Comparison of ENCODE assay signal across 24 cellular contexts in the genomic region with DNA sequence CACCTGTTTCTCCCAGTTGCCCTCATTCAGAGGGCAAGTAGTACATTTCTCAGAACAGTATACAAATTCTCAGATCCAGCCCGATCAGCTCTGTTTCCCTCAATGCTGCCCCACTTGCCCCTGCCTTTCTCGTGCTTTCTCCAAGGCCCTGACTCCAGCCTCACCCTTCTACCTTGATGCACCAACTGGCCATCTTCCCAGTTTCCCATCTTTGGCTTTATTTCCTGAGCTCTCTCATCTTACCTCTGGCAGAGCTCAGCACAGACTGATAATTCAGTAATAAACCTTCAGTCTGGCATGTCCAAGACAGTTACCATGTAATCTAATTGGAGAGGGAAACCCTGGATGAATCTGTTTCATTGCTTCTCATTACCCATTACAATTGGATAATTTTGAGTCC.
"Had no signal": no experiment of that assay in that cellular context is flagged by ENCODE, and none has a peak within 500 bp of the region (broad histone marks: within the 10 kb centered on the region; RNA-seq: fewer than 3 reads in every experiment).

No MANE protein-coding gene starts in this region.

- H3K4me3 ChIP-seq: colonic mucosa, coronary artery, dorsolateral prefrontal cortex, esophagus muscularis mucosa, esophagus squamous epithelium, gastrocnemius medialis, gastroesophageal sphincter, heart left ventricle, heart right ventricle had no signal

- H3K27ac Mint-ChIP-seq: dendritic cell treated with granulocyte-macrophage colony-stimulating factor and Interleukin-4, amounts not matched to agents 40 ng/mL and 50 ng/mL, for 4 days; effector memory CD8-positive, alpha-beta T cell; endodermal cell had no signal

- H3K4me1 ChIP-seq: colonic mucosa, esophagus muscularis mucosa, foreskin keratinocyte, gastrocnemius medialis, gastroesophageal sphincter, heart left ventricle, heart right ventricle had no signal

- H3K27ac ChIP-seq: colonic mucosa, coronary artery, dorsolateral prefrontal cortex, epithelial cell of prostate, esophagus muscularis mucosa, foreskin keratinocyte, gastrocnemius medialis, gastroesophageal sphincter, heart left ventricle, heart right ventricle had no signal

- H3K36me3 ChIP-seq: colonic mucosa, esophagus muscularis mucosa, esophagus squamous epithelium, gastrocnemius medialis, gastroesophageal sphincter, heart left ventricle, heart right ventricle had no signal

- DNase-seq: colonic mucosa; cortex of kidney; dermis blood vessel endothelial cell; dorsolateral prefrontal cortex; effector CD4-positive, alpha-beta T cell; effector CD8-positive, alpha-beta T cell; effector memory CD4-positive, alpha-beta T cell; effector memory CD8-positive, alpha-beta T cell; endodermal cell; erythroblast; esophagus squamous epithelium; foreskin fibroblast; foreskin keratinocyte; foreskin melanocyte; gastrocnemius medialis; glutamatergic neuron; head of caudate nucleus; heart left ventricle; heart right ventricle had no signal

- H3K4me3 Mint-ChIP-seq: dendritic cell treated with granulocyte-macrophage colony-stimulating factor and Interleukin-4, amounts not matched to agents 40 ng/mL and 50 ng/mL, for 4 days; effector memory CD8-positive, alpha-beta T cell; endodermal cell had no signal

- H3K27me3 ChIP-seq: colonic mucosa, esophagus squamous epithelium, foreskin keratinocyte, gastrocnemius medialis had no signal

- H3K9me3 Mint-ChIP-seq: effector memory CD8-positive, alpha-beta T cell had no signal

- H3K27me3 Mint-ChIP-seq: dendritic cell treated with granulocyte-macrophage colony-stimulating factor and Interleukin-4, amounts not matched to agents 40 ng/mL and 50 ng/mL, for 4 days had no signal

- H3K9me3 ChIP-seq: colonic mucosa, esophagus muscularis mucosa, esophagus squamous epithelium, gastrocnemius medialis, gastroesophageal sphincter, heart left ventricle, heart right ventricle had no signal
